Comparison of ENCODE assay signal across 11 cellular contexts in the genomic region with DNA sequence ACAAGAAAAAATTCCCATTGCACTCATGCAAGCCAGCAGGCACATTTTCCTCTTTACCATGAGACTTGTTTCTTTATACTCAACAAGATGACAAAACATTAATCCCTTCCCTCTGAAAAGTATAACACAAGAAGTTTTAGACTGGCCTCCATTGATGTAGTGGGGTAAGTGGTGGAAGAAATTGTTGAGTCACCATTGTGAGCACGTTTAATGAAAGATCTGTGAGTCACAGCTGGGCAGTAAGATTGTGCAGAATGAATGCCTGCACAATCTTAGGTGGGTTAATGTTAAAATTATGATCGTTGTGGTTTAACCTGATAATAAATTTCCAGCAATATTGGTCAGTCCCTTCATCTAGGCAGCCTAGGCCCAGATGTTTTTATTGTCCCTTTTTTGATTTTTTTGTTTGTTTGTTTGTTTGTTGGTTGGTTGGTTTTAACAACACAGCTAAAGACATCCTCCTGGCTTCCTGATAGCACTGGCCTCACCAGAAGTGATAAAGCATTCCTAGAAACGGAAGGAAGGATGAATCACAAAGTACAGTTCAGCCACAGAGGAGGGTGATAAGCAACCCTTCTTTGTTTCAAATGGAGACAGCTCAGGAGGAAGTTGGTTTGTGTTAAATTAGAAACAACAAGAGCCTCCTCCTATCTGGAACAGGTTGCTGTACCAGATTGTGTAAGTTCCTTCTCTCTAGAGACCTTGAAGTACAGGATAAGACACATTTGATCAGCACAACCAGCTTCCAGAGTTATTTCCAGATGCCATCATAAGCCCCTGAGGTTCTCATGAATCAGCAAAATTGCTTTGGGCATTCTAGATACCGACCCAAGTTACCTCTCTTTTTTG. TPM values are rescaled to one million over a fixed set of nuclear protein-coding genes. Genes with fewer than 3 reads are reported as not detected.
DNase-seq lines count a peak whose midpoint lies in the region; ATAC-seq and TF ChIP-seq lines count a peak whose summit lies in the region.
"Had no signal": no experiment of that assay in that cellular context is flagged by ENCODE, and none has a peak within 500 bp of the region (broad histone marks: within the 10 kb centered on the region; RNA-seq: fewer than 3 reads in every experiment).

No MANE protein-coding gene starts in this region.

- H3K4me1 ChIP-seq in GM23338 (ENCODE audit: insufficient read depth) (peaks cover 6% of the 10 kb centered on the region; the same call in 1 of the 2 replicates), mesendoderm (ENCODE audit: control insufficient read depth, low read depth, low read length) (no peaks in the 10 kb centered on the region)
- H3K4me1 ChIP-seq: pancreas, Peyer's patch had no signal

- H2BK5ac ChIP-seq in mesendoderm (ENCODE audit: low read length), result no peak overlapping the region

- no peaks in the 10 kb centered on the region for H3K9me3 Mint-ChIP-seq in GM23338
- H3K9me3 Mint-ChIP-seq: dendritic cell treated with granulocyte-macrophage colony-stimulating factor and Interleukin-4, amounts not matched to agents 40 ng/mL and 50 ng/mL, for 4 days had no signal

- peaks cover 12% of the 10 kb centered on the region; the same call in 2 of the 3 replicates for H3K4me1 Mint-ChIP-seq in GM23338

- H3K79me1 ChIP-seq in mesendoderm (ENCODE audit: low read length), result no peaks in the 10 kb centered on the region

- H3K18ac ChIP-seq in mesendoderm (ENCODE audit: low read length), result peak overlapping the region; percentile 31

- no peak overlapping the region for H2AFZ ChIP-seq in GM23338

- no peak overlapping the region for H3K27ac ChIP-seq in GM23338 (ENCODE audit: low read depth)
- H3K27ac ChIP-seq in mesendoderm (ENCODE audit: low read depth, low read length), result no peak overlapping the region
- H3K27ac ChIP-seq: pancreas, Peyer's patch had no signal

- no peaks in the 10 kb centered on the region for H4K20me1 ChIP-seq in GM23338 (replicated peaks; ENCODE audit: insufficient read depth)

- no peak overlapping the region for H2AK5ac ChIP-seq in mesendoderm (ENCODE audit: low read length)

- H3K79me2 ChIP-seq in GM23338 (replicated peaks; ENCODE audit: insufficient read depth), result no peaks in the 10 kb centered on the region
- H3K79me2 ChIP-seq in mesendoderm (ENCODE audit: control insufficient read depth, insufficient read depth, low read length), result no peaks in the 10 kb centered on the region

- no peaks in the 10 kb centered on the region for H3K36me3 Mint-ChIP-seq in GM23338 (ENCODE audit: low read depth)

- TF ChIP-seq CTCF in GM23338 (conservative IDR thresholded peaks at IDR 0.05; ENCODE audit: low read depth in 2 of 2), result no peak

- H3K27ac Mint-ChIP-seq in GM23338, result peak overlapping the region; percentile 71
- H3K27ac Mint-ChIP-seq: dendritic cell treated with granulocyte-macrophage colony-stimulating factor and Interleukin-4, amounts not matched to agents 40 ng/mL and 50 ng/mL, for 4 days had no signal

- H4K8ac ChIP-seq in mesendoderm (ENCODE audit: low read depth, low read length), result no peak overlapping the region

- H3K9me2 ChIP-seq in GM23338 (ENCODE audit: insufficient read depth), result peaks cover 2% of the 10 kb centered on the region; the same call in 1 of the 2 replicates

- no peaks in the 10 kb centered on the region for H3K27me3 Mint-ChIP-seq in GM23338 (ENCODE audit: insufficient read depth, low read depth, poor library complexity)
- H3K27me3 Mint-ChIP-seq: dendritic cell treated with granulocyte-macrophage colony-stimulating factor and Interleukin-4, amounts not matched to agents 40 ng/mL and 50 ng/mL, for 4 days had no signal

- H3K4me3 Mint-ChIP-seq in GM23338, result no peak overlapping the region
- H3K4me3 Mint-ChIP-seq: dendritic cell treated with granulocyte-macrophage colony-stimulating factor and Interleukin-4, amounts not matched to agents 40 ng/mL and 50 ng/mL, for 4 days had no signal

- H2BK120ac ChIP-seq in mesendoderm (ENCODE audit: low read depth, low read length), result no peak overlapping the region

- no peak overlapping the region for H3K4ac ChIP-seq in mesendoderm (ENCODE audit: low read depth, low read length)

- WGBS in mesendoderm (ENCODE audit: extremely low coverage, insufficient coverage, low lambda C conversion rate), result no CpG with 5 or more reads among the region's 4 CpGs

- no peak for ATAC-seq in GM23338
- no peak for ATAC-seq in HG03159 (IDR thresholded peaks at IDR 0.05; ENCODE audit: unreplicated experiment)
- no peak for ATAC-seq in GM21381 (IDR thresholded peaks at IDR 0.05; ENCODE audit: unreplicated experiment)
- no peak for ATAC-seq in HG03108 (IDR thresholded peaks at IDR 0.05; ENCODE audit: unreplicated experiment)
- ATAC-seq: pancreas had no signal

- no peak overlapping the region for H3K9ac ChIP-seq in mesendoderm (ENCODE audit: low read length)

- H3K36me3 ChIP-seq in GM23338 (ENCODE audit: insufficient read depth) (no peaks in the 10 kb centered on the region), mesendoderm (ENCODE audit: control insufficient read depth, insufficient read depth, low read length) (no peaks in the 10 kb centered on the region)
- H3K36me3 ChIP-seq: pancreas, Peyer's patch had no signal

- H4K5ac ChIP-seq in mesendoderm (ENCODE audit: low read length), result no peak overlapping the region

- no peaks in the 10 kb centered on the region for H3K27me3 ChIP-seq in GM23338 (ENCODE audit: insufficient read depth)
- no peaks in the 10 kb centered on the region for H3K27me3 ChIP-seq in mesendoderm (ENCODE audit: insufficient read depth, low read length, poor library complexity)
- H3K27me3 ChIP-seq: pancreas, Peyer's patch had no signal

- H3K4me2 ChIP-seq in GM23338 (no peak overlapping the region), mesendoderm (ENCODE audit: low read length) (no peak overlapping the region)

- no peak overlapping the region for H3K56ac ChIP-seq in mesendoderm (ENCODE audit: low read length)

- H3K23ac ChIP-seq in mesendoderm (ENCODE audit: low read length), result no peak overlapping the region

- DNase-seq in GM23338 (ENCODE audit: low spot score) (no peak), NCI-H226 (peak; percentile 14), astrocyte of the hippocampus (ENCODE audit: low read depth, low spot score) (peak; percentile 16), mesendoderm (peak; percentile 30)
- DNase-seq: MM.1S, pancreas, Peyer's patch had no signal

- no peak overlapping the region for H2BK15ac ChIP-seq in mesendoderm (replicated peaks; ENCODE audit: low read depth)

- no peaks in the 10 kb centered on the region for H3F3A ChIP-seq in GM23338 (replicated peaks; ENCODE audit: low read depth)

- H3K4me3 ChIP-seq in GM23338, result no peak overlapping the region
- H3K4me3 ChIP-seq in mesendoderm (ENCODE audit: low read length), result no peak overlapping the region
- H3K4me3 ChIP-seq: pancreas, Peyer's patch had no signal

TF ChIP-seq in GM23338, 12 proteins besides CTCF, POLR2A, EP300 and RAD21 (continues in another document):
- TF ChIP-seq ZNF114 (CRISPR knock-in tag; IDR thresholded peaks at IDR 0.05) (no peak), STAT1 (IDR thresholded peaks at IDR 0.05; ENCODE audit: unreplicated experiment) (no peak), NANOG (IDR thresholded peaks at IDR 0.05; ENCODE audit: borderline replicate concordance) (no peak), POLR2AphosphoS5 (IDR thresholded peaks at IDR 0.05; ENCODE audit: low read depth) (no peak), EZH2 (IDR thresholded peaks at IDR 0.05; ENCODE audit: low read depth, unreplicated experiment) (no peak), JUNB (IDR thresholded peaks at IDR 0.05; ENCODE audit: unreplicated experiment) (no peak), CREB1 (CRISPR knock-in tag; IDR thresholded peaks at IDR 0.05; ENCODE audit: low read depth) (no peak)
- TF ChIP-seq, protein P1, sequence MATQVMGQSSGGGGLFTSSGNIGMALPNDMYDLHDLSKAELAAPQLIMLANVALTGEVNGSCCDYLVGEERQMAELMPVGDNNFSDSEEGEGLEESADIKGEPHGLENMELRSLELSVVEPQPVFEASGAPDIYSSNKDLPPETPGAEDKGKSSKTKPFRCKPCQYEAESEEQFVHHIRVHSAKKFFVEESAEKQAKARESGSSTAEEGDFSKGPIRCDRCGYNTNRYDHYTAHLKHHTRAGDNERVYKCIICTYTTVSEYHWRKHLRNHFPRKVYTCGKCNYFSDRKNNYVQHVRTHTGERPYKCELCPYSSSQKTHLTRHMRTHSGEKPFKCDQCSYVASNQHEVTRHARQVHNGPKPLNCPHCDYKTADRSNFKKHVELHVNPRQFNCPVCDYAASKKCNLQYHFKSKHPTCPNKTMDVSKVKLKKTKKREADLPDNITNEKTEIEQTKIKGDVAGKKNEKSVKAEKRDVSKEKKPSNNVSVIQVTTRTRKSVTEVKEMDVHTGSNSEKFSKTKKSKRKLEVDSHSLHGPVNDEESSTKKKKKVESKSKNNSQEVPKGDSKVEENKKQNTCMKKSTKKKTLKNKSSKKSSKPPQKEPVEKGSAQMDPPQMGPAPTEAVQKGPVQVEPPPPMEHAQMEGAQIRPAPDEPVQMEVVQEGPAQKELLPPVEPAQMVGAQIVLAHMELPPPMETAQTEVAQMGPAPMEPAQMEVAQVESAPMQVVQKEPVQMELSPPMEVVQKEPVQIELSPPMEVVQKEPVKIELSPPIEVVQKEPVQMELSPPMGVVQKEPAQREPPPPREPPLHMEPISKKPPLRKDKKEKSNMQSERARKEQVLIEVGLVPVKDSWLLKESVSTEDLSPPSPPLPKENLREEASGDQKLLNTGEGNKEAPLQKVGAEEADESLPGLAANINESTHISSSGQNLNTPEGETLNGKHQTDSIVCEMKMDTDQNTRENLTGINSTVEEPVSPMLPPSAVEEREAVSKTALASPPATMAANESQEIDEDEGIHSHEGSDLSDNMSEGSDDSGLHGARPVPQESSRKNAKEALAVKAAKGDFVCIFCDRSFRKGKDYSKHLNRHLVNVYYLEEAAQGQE (IDR thresholded peaks at IDR 0.05; ENCODE audit: unreplicated experiment), result no peak

RNA-seq across cellular contexts. Expression of a gene that starts 40.3 kb away (rescaled TPM):
- 7.1 and 7.3 TPM in 2 replicates for total RNA-seq in GM23338 (2014; rRNA removed; shearing (Covaris generic))
- 2.6 and 3.5 TPM in 2 replicates for polyA plus RNA-seq in GM23338 (2016; fragmentation: Nextera tagmentation; extraction: Ambion mirVana)
- polyA plus RNA-seq in mesendoderm (2013, experiment 1 of 2), result 0.11 TPM
- polyA plus RNA-seq in mesendoderm (2013, experiment 2 of 2), result 0.14 TPM
